1 cellular context compared by ENCODE assay signal in the genomic region with DNA sequence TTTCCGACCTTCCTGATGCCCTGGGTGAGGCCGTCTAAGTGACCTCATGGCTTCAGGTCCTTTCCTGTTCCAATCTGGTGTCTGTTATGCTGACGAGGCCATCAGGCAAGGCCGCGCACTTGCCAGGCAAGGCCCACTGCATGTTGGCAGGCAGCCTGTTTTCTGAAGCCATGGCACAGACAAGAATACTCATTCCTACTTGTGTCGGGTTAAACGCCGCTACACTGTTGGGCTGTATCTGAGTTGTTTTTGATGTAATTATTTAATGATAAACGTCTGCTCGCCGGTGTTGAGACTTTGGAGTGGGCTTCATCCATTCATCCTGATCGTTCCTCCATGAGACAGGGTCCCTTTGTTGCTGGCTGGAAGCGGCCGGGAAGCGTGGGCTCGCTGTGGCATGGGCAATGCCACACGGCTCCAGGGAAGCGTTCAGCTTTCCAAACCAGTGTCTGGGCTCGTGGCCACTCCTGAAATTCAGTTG.
TF ChIP-seq lines count a peak whose summit lies in the region.

No MANE protein-coding gene starts in this region.

TF ChIP-seq in WTC11, 78 proteins besides CTCF, POLR2A, EP300 and RAD21 (continued from another document):
- TF ChIP-seq, protein P1, sequence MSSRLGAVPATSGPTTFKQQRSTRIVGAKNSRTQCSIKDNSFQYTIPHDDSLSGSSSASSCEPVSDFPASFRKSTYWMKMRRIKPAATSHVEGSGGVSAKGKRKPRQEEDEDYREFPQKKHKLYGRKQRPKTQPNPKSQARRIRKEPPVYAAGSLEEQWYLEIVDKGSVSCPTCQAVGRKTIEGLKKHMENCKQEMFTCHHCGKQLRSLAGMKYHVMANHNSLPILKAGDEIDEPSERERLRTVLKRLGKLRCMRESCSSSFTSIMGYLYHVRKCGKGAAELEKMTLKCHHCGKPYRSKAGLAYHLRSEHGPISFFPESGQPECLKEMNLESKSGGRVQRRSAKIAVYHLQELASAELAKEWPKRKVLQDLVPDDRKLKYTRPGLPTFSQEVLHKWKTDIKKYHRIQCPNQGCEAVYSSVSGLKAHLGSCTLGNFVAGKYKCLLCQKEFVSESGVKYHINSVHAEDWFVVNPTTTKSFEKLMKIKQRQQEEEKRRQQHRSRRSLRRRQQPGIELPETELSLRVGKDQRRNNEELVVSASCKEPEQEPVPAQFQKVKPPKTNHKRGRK (CRISPR knock-in tag; IDR thresholded peaks at IDR 0.05; ENCODE audit: borderline replicate concordance), result no peak
- TF ChIP-seq ZNF671 (CRISPR knock-in tag; IDR thresholded peaks at IDR 0.05), result no peak
- no peak for TF ChIP-seq ZNF425 (CRISPR knock-in tag; conservative IDR thresholded peaks at IDR 0.05)
- TF ChIP-seq, protein P2, sequence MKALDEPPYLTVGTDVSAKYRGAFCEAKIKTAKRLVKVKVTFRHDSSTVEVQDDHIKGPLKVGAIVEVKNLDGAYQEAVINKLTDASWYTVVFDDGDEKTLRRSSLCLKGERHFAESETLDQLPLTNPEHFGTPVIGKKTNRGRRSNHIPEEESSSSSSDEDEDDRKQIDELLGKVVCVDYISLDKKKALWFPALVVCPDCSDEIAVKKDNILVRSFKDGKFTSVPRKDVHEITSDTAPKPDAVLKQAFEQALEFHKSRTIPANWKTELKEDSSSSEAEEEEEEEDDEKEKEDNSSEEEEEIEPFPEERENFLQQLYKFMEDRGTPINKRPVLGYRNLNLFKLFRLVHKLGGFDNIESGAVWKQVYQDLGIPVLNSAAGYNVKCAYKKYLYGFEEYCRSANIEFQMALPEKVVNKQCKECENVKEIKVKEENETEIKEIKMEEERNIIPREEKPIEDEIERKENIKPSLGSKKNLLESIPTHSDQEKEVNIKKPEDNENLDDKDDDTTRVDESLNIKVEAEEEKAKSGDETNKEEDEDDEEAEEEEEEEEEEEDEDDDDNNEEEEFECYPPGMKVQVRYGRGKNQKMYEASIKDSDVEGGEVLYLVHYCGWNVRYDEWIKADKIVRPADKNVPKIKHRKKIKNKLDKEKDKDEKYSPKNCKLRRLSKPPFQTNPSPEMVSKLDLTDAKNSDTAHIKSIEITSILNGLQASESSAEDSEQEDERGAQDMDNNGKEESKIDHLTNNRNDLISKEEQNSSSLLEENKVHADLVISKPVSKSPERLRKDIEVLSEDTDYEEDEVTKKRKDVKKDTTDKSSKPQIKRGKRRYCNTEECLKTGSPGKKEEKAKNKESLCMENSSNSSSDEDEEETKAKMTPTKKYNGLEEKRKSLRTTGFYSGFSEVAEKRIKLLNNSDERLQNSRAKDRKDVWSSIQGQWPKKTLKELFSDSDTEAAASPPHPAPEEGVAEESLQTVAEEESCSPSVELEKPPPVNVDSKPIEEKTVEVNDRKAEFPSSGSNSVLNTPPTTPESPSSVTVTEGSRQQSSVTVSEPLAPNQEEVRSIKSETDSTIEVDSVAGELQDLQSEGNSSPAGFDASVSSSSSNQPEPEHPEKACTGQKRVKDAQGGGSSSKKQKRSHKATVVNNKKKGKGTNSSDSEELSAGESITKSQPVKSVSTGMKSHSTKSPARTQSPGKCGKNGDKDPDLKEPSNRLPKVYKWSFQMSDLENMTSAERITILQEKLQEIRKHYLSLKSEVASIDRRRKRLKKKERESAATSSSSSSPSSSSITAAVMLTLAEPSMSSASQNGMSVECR (CRISPR knock-in tag; IDR thresholded peaks at IDR 0.05; ENCODE audit: borderline replicate concordance), result no peak
- TF ChIP-seq STAT6 (CRISPR knock-in tag; conservative IDR thresholded peaks at IDR 0.05; ENCODE audit: low read depth), result no peak
- no peak for TF ChIP-seq OVOL2 (CRISPR knock-in tag; IDR thresholded peaks at IDR 0.05; ENCODE audit: borderline replicate concordance)
- TF ChIP-seq, protein P3, sequence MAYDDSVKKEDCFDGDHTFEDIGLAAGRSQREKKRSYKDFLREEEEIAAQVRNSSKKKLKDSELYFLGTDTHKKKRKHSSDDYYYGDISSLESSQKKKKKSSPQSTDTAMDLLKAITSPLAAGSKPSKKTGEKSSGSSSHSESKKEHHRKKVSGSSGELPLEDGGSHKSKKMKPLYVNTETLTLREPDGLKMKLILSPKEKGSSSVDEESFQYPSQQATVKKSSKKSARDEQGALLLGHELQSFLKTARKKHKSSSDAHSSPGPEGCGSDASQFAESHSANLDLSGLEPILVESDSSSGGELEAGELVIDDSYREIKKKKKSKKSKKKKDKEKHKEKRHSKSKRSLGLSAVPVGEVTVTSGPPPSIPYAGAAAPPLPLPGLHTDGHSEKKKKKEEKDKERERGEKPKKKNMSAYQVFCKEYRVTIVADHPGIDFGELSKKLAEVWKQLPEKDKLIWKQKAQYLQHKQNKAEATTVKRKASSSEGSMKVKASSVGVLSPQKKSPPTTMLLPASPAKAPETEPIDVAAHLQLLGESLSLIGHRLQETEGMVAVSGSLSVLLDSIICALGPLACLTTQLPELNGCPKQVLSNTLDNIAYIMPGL (CRISPR knock-in tag; IDR thresholded peaks at IDR 0.05), result no peak
- TF ChIP-seq ZNF138 (CRISPR knock-in tag; conservative IDR thresholded peaks at IDR 0.05), result no peak
